Comparison of ENCODE assay signal across 1 cellular context in the genomic region with DNA sequence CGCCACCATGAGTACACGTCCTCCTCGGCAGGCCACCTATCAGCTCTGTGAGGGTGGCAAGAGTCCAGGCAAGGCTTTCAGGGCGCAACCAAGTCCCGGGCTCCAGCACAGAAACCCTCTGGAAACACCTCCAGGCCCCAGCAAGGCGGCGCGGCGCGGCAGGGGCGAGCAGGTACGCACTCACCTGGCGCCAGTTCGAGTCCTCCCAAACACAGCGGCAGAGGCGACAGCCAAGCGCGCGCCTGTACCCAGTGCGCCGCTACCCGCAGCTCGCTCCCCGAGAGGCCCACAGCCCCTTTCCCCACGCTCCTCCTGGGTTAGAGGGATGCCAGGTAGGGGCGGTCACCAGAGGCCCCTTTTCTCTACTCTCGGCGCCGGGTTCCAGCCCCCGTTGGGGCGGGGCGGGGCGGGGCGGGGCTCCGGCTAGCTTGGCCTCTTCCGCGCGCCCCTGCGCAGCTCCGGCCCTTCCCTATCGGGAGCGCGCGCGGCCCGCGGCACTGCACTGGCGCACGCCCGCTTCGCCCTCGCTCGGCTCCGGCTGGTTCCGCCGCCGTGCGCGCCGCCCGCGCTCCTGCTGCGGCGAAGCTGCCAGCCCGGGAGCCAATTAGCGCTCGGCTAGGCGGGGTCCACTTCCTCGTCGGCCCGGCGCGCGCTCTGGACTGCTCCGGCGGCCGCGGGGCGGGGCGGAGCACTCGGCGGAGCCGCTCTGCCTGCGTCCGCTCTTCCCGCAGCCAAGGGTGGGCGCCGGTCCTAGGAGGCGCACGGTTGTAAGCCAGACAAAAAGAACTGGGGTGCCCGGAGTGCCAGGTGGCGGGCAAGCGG.
TF ChIP-seq lines count a peak whose summit lies in the region.

Gene NMRK1 (minus strand): TSS at position 332 of the 822 bp plus-strand sequence. CDS start 5,040 bp downstream, outside the sequence.
Gene OSTF1 (plus strand): TSS at position 691 of the 822 bp plus-strand sequence. CDS start 179 bp downstream, outside the sequence.

TF ChIP-seq in SK-N-SH treated with all-trans-retinoic acid at 6 μM for 48 hours, 23 proteins besides CTCF, POLR2A, EP300 and RAD21 (continued from another document):
- 0 out of 2 replicates have a peak, but pooled peaks have one; percentile 62 for TF ChIP-seq TSHZ2 (CRISPR knock-in tag; IDR thresholded peaks at IDR 0.05)
